Comparison of ENCODE assay signal across 2 cellular contexts in the genomic region with DNA sequence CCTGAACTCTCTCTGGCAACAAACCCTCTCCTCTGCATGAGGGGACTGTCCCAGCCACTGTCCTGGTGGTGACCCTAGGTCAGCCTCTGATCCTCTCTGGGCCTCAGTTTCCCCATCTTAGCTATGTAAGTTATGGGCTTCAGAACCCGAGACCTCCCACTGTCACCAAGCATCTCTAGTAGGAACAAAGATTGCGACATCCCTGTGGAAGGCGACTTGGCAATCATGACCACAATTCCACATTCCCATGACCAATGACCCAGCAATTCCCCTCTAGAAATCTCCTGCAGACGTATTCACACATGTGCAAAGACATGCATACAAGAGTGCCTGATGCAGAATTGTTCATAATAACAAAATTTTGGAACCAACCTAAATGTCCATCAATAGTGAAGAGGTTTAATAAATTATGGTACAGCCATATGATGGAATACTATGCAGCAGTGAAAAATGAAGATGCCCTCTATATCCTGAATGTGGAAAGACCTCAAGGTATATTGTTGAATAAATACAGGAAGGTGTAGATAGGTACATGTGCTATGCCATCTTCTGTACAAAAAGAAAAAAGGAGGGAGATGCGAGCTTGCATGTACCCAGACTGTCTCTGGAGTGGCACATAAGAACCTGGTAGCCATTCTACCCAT.
TF ChIP-seq lines count a peak whose summit lies in the region.

No MANE protein-coding gene starts in this region.

TF ChIP-seq in IMR-90, 13 proteins besides CTCF, POLR2A, EP300 and RAD21:
- TF ChIP-seq, protein P1, sequence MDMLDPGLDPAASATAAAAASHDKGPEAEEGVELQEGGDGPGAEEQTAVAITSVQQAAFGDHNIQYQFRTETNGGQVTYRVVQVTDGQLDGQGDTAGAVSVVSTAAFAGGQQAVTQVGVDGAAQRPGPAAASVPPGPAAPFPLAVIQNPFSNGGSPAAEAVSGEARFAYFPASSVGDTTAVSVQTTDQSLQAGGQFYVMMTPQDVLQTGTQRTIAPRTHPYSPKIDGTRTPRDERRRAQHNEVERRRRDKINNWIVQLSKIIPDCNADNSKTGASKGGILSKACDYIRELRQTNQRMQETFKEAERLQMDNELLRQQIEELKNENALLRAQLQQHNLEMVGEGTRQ (IDR thresholded peaks at IDR 0.05; ENCODE audit: low read depth, low read length), result no peak
- TF ChIP-seq, protein P2, sequence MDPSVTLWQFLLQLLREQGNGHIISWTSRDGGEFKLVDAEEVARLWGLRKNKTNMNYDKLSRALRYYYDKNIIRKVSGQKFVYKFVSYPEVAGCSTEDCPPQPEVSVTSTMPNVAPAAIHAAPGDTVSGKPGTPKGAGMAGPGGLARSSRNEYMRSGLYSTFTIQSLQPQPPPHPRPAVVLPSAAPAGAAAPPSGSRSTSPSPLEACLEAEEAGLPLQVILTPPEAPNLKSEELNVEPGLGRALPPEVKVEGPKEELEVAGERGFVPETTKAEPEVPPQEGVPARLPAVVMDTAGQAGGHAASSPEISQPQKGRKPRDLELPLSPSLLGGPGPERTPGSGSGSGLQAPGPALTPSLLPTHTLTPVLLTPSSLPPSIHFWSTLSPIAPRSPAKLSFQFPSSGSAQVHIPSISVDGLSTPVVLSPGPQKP (IDR thresholded peaks at IDR 0.05; ENCODE audit: borderline replicate concordance, low read depth, low read length), result no peak
- TF ChIP-seq NFE2L2 (IDR thresholded peaks at IDR 0.05; ENCODE audit: low read depth, low read length), result no peak
- no peak for TF ChIP-seq RCOR1 (IDR thresholded peaks at IDR 0.05; ENCODE audit: insufficient replicate concordance, low read length)
- no peak for TF ChIP-seq MAFK (IDR thresholded peaks at IDR 0.05; ENCODE audit: low read depth, low read length)
- no peak for TF ChIP-seq MXI1 (IDR thresholded peaks at IDR 0.05; ENCODE audit: borderline replicate concordance, low read depth, low read length)
- TF ChIP-seq CEBPB (IDR thresholded peaks at IDR 0.05; ENCODE audit: low read depth, low read length), result peak; percentile 84

TF ChIP-seq in K562, 482 proteins besides CTCF, POLR2A, EP300 and RAD21:
- TF ChIP-seq SMARCA5 (IDR thresholded peaks at IDR 0.05) (0 out of 2 replicates have a peak, but pooled peaks have one; percentile 47), NFE2 (IDR thresholded peaks at IDR 0.05; ENCODE audit: low read depth) (0 out of 2 replicates have a peak, but pooled peaks have one; percentile 13), RBM25 (IDR thresholded peaks at IDR 0.05; ENCODE audit: low read depth, low read length, severe bottlenecking) (peak; percentile 79), CEBPB (tag; IDR thresholded peaks at IDR 0.05) (peak; percentile 77), NR1H2 (CRISPR knock-in tag; IDR thresholded peaks at IDR 0.05) (no peak), CEBPG (CRISPR knock-in tag; IDR thresholded peaks at IDR 0.05) (no peak), CEBPG (tag; conservative IDR thresholded peaks at IDR 0.05 in 1 of 2, IDR thresholded peaks at IDR 0.05 in 1 of 2) (peak; percentile 22 to 57; a peak in 3 of 4 replicates), ZNF146 (CRISPR knock-in tag; IDR thresholded peaks at IDR 0.05; ENCODE audit: unreplicated experiment) (peak; percentile 96), SRF (CRISPR knock-in tag; IDR thresholded peaks at IDR 0.05) (no peak)
- TF ChIP-seq, protein P3, sequence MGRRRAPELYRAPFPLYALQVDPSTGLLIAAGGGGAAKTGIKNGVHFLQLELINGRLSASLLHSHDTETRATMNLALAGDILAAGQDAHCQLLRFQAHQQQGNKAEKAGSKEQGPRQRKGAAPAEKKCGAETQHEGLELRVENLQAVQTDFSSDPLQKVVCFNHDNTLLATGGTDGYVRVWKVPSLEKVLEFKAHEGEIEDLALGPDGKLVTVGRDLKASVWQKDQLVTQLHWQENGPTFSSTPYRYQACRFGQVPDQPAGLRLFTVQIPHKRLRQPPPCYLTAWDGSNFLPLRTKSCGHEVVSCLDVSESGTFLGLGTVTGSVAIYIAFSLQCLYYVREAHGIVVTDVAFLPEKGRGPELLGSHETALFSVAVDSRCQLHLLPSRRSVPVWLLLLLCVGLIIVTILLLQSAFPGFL (CRISPR knock-in tag; IDR thresholded peaks at IDR 0.05), result no peak
